ENCODE assay signal across 31 cellular contexts in the genomic region with DNA sequence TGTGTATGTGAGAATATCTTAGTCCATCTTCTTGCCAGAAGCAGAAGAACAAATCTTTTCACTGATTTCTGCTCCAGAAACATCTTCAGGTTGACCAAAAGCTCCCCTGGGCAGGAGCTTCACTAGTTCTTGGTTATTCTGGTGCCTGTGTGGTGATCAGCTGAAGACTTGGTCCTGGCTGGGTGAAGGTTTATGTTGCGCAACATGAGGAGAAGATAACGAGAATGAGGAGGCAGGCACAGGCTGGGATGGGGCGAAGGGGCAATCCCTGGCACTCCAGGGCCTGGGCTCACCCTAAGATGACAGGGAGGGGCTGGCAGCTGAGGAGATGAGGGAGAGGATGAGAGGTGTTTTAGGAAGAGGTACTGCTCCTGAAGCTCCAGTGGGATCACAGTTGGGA.
DNase-seq lines count a peak whose midpoint lies in the region; ATAC-seq, FAIRE-seq and TF ChIP-seq lines count a peak whose summit lies in the region.
"Had no signal": no experiment of that assay in that cellular context is flagged by ENCODE, and none has a peak within 500 bp of the region (broad histone marks: within the 10 kb centered on the region; RNA-seq: fewer than 3 reads in every experiment).

No MANE protein-coding gene starts in this region.

- H2AK5ac ChIP-seq in IMR-90 (ENCODE audit: low read depth, low read length) (peak overlapping the region; percentile 18; the same call in 1 of the 2 replicates), H1 (ENCODE audit: low read depth, low read length) (no peak overlapping the region; the same call in 1 of the 2 replicates)

- no peak overlapping the region for H2BK120ac ChIP-seq in IMR-90 (ENCODE audit: low read depth, low read length)
- no peak overlapping the region for H2BK120ac ChIP-seq in H1 (replicated peaks; ENCODE audit: low read depth, low read length)

- peaks cover 0 to 5% of the 10 kb centered on the region in 2 donors for H3K9me3 Mint-ChIP-seq in activated naive CD4-positive, alpha-beta T cell treated with anti-CD3 and anti-CD28 coated beads, Interleukin-2, amount 50 U/mL, for 72 hours
- H3K9me3 Mint-ChIP-seq: H9, memory B cell, neural progenitor cell had no signal

- no peak overlapping the region for H2BK15ac ChIP-seq in IMR-90 (ENCODE audit: low read depth, low read length)
- H2BK15ac ChIP-seq in H1 (ENCODE audit: low read length) = no peak overlapping the region

- H2AFZ ChIP-seq in IMR-90 (replicated peaks; ENCODE audit: low read length, poor library complexity) (no peak overlapping the region), H1 (ENCODE audit: low read length) (no peak overlapping the region), SK-N-SH (ENCODE audit: low read depth) (no peak overlapping the region)
- H2AFZ ChIP-seq: neural progenitor cell had no signal

- no peaks in the 10 kb centered on the region for H3F3A ChIP-seq in SK-N-SH (replicated peaks; ENCODE audit: insufficient read depth)

- no peak overlapping the region for H4K8ac ChIP-seq in IMR-90 (ENCODE audit: low read depth in 2 of 2, low read length in 2 of 2)
- no peak overlapping the region for H4K8ac ChIP-seq in H1 (ENCODE audit: extremely low read depth, insufficient read depth, low read length)

- no peak overlapping the region for H3K9ac ChIP-seq in IMR-90 (ENCODE audit: low read depth, low read length)
- no peak overlapping the region for H3K9ac ChIP-seq in H1 (replicated peaks in 1 of 4; ENCODE audit: extremely low read depth in 1 of 4, low read depth in 3 of 4, low read length in 3 of 4)
- no peak overlapping the region for H3K9ac ChIP-seq in SK-N-SH
- H3K9ac ChIP-seq: KMS-11, neural progenitor cell had no signal

- no TSS peak for BruUV-seq in IMR-90 (replicated peaks; lab: Mats Ljungman, UMichigan)

- no peaks in the 10 kb centered on the region for H3K27me3 ChIP-seq in IMR-90 (ENCODE audit: control insufficient read depth, insufficient read depth, low read length)
- 0 out of 7 replicates have a peak, but pooled peaks cover 0 to 2% (median 0%) of the 10 kb centered on the region in 4 experiments for H3K27me3 ChIP-seq in H1 (replicated peaks in 1 of 4; ENCODE audit: control insufficient read depth in 3 of 4, extremely low read depth in 1 of 4, insufficient read depth in 3 of 4, low read length in 3 of 4)
- no peaks in the 10 kb centered on the region for H3K27me3 ChIP-seq in thymus (ENCODE audit: control insufficient read depth, insufficient read depth)
- H3K27me3 ChIP-seq in ovary = no peaks in the 10 kb centered on the region
- H3K27me3 ChIP-seq in SK-N-SH (ENCODE audit: insufficient read depth) = no peaks in the 10 kb centered on the region
- H3K27me3 ChIP-seq: left lung, neural progenitor cell, tibial nerve had no signal

- peak overlapping the region; percentile 73 to 77 for H3K27ac Mint-ChIP-seq in activated naive CD4-positive, alpha-beta T cell treated with anti-CD3 and anti-CD28 coated beads, Interleukin-2, amount 50 U/mL, for 72 hours
- H3K27ac Mint-ChIP-seq: memory B cell, neural progenitor cell had no signal

- WGBS in IMR-90 (ENCODE audit: extremely low coverage in 2 of 2, insufficient read length in 1 of 2), 2 experiments = 84% methylated on average over 3 of the region's 3 CpGs; no CpG with 5 or more reads in 1 of the 2 experiments
- 86% methylated on average over 3 of the region's 3 CpGs; no CpG with 5 or more reads in 1 of the 2 experiments for WGBS in H1 (ENCODE audit: extremely low coverage in 1 of 2, insufficient coverage in 1 of 2, insufficient read length in 1 of 2, insufficient replicate concordance in 2 of 2, low coverage in 1 of 2, low lambda C conversion rate in 2 of 2, missing lambda C conversion rate in 1 of 2), 2 experiments
- WGBS in thymus = 97% methylated on average over 3 of the region's 3 CpGs
- 91 to 97% (median 95%) methylated on average over 3 of the region's 3 CpGs for WGBS in ovary, 3 donors
- WGBS in SK-N-SH (ENCODE audit: low lambda C conversion rate) = 96% methylated on average over 3 of the region's 3 CpGs

- no peak for FAIRE-seq in H1 (lab: Jason Lieb, UNC)
- FAIRE-seq: D721Med, HTR-8/SVneo had no signal

- CTCF ChIA-PET in IMR-90 (lab: Yijun Ruan, JAX) (no interaction called here), H1 (lab: Charles Lee; ENCODE audit: partially characterized antibody) (interaction anchor here (0.6 to 1.5 kb wide), 5 partner anchors 20 to 379 kb away, joined by 3 to 4 read pairs (median 3); no protein-coding TSS in a partner anchor), SK-N-SH (lab: Yijun Ruan, JAX) (interaction anchor here (1.2 kb wide), 1 partner anchor 74 kb away, joined by 3 read pairs; no protein-coding TSS in a partner anchor)

- H3K36me3 Mint-ChIP-seq in activated naive CD4-positive, alpha-beta T cell treated with anti-CD3 and anti-CD28 coated beads, Interleukin-2, amount 50 U/mL, for 72 hours = peaks cover 0 to 14% of the 10 kb centered on the region in 2 donors
- H3K36me3 Mint-ChIP-seq: neural progenitor cell had no signal

- no peak overlapping the region for H3K23ac ChIP-seq in IMR-90 (ENCODE audit: low read depth, low read length)
- no peak overlapping the region for H3K23ac ChIP-seq in H1 (ENCODE audit: insufficient read length)

- ATAC-seq in activated naive CD4-positive, alpha-beta T cell treated with anti-CD3 and anti-CD28 coated beads, Interleukin-2, amount 50 U/mL, for 72 hours = no peak
- no peak for ATAC-seq in IMR-90 (ENCODE audit: low read depth)
- ATAC-seq: left lung, Panc1, right cardiac atrium had no signal

- no peak overlapping the region for H3K18ac ChIP-seq in IMR-90 (ENCODE audit: low read depth, low read length)
- H3K18ac ChIP-seq in H1 (ENCODE audit: extremely low read depth, low read length) = no peak overlapping the region

- H4K20me1 ChIP-seq in IMR-90 (ENCODE audit: insufficient read depth, low read length) (no peaks in the 10 kb centered on the region), H1 (replicated peaks in 1 of 2; ENCODE audit: control insufficient read depth in 1 of 2, insufficient read depth in 2 of 2, low read length in 2 of 2) (no peaks in the 10 kb centered on the region), SK-N-SH (ENCODE audit: insufficient read depth) (no peaks in the 10 kb centered on the region)

- H3K4me3 ChIP-seq in IMR-90 (ENCODE audit: insufficient read depth, low read depth, low read length) = no peak overlapping the region
- no peak overlapping the region for H3K4me3 ChIP-seq in H1 (ENCODE audit: extremely low read depth in 1 of 4, insufficient read depth in 2 of 4, low read depth in 3 of 4, low read length in 4 of 4)
- no peak overlapping the region for H3K4me3 ChIP-seq in thymus (ENCODE audit: low read length)
- H3K4me3 ChIP-seq in ovary = no peak overlapping the region
- no peak overlapping the region for H3K4me3 ChIP-seq in SK-N-SH (ENCODE audit: low read depth in 2 of 2, low read length in 1 of 2)
- H3K4me3 ChIP-seq: left lung, neural progenitor cell, tibial nerve had no signal

- intact Hi-C loops in IMR-90 (cut with micrococcal nuclease) = no loop called here
- intact Hi-C loops in ovary (cut with DNase I) = no loop called here

- H4K5ac ChIP-seq in IMR-90 (ENCODE audit: low read depth, low read length) (no peak overlapping the region), H1 (ENCODE audit: insufficient read length, low read depth, low read length) (no peak overlapping the region)

- H3K79me1 ChIP-seq in IMR-90 (ENCODE audit: low read depth in 1 of 2, low read length in 2 of 2) = no peaks in the 10 kb centered on the region
- H3K79me1 ChIP-seq in H1 (ENCODE audit: low read depth, low read length) = no peaks in the 10 kb centered on the region

- H3K23me2 ChIP-seq in H1 (ENCODE audit: low read depth, low read length) = no peaks in the 10 kb centered on the region

- H3K14ac ChIP-seq in IMR-90 (replicated peaks; ENCODE audit: low read depth, low read length) = no peak overlapping the region
- H3K14ac ChIP-seq in H1 (ENCODE audit: insufficient read length) = no peak overlapping the region

- no peaks in the 10 kb centered on the region for H3K9me2 ChIP-seq in SK-N-SH

- no peak for TF ChIP-seq EP300 in H1 (IDR thresholded peaks at IDR 0.05; ENCODE audit: borderline replicate concordance in 1 of 2, low read depth in 2 of 2, low read length in 2 of 2)
- no peak for TF ChIP-seq EP300 in ovary (IDR thresholded peaks at IDR 0.05)
- TF ChIP-seq EP300 in SK-N-SH (IDR thresholded peaks at IDR 0.05; ENCODE audit: borderline replicate concordance in 1 of 2, low read depth in 1 of 2, low read length in 1 of 2) = no peak

- H3K4me2 ChIP-seq in IMR-90 (ENCODE audit: low read depth, low read length) (no peak overlapping the region), H1 (ENCODE audit: insufficient read depth in 1 of 2, low read depth in 2 of 2, low read length in 2 of 2) (no peak overlapping the region), SK-N-SH (no peak overlapping the region)
- H3K4me2 ChIP-seq: KMS-11, neural progenitor cell had no signal

- TF ChIP-seq POLR2A in IMR-90 (IDR thresholded peaks at IDR 0.05; ENCODE audit: low read depth, low read length) (no peak), H1 (IDR thresholded peaks at IDR 0.05; ENCODE audit: control extremely low read depth in 1 of 2, low read depth in 2 of 2, low read length in 2 of 2) (no peak), ovary (IDR thresholded peaks at IDR 0.05) (no peak)

- H3K79me2 ChIP-seq in H1 (ENCODE audit: control insufficient read depth in 1 of 2, insufficient read depth in 2 of 2, low read length in 2 of 2) = no peaks in the 10 kb centered on the region
- H3K79me2 ChIP-seq in SK-N-SH (ENCODE audit: insufficient read depth) = no peaks in the 10 kb centered on the region

- no peak overlapping the region for H3K56ac ChIP-seq in IMR-90 (ENCODE audit: extremely low read depth, insufficient read depth, low read length)
- no peak overlapping the region for H3K56ac ChIP-seq in H1 (replicated peaks; ENCODE audit: insufficient read length, low read depth, low read length)

- H3K4ac ChIP-seq in IMR-90 (ENCODE audit: low read depth, low read length) (no peak overlapping the region), H1 (replicated peaks; ENCODE audit: insufficient read length, low read depth, low read length) (no peak overlapping the region)

- dilution Hi-C loops in IMR-90 (cut with HindIII; ENCODE audit: low sequenced_read_pairs, unreplicated experiment) = no loop called here

- H2BK20ac ChIP-seq in IMR-90 (ENCODE audit: low read depth, low read length) (no peak overlapping the region), H1 (ENCODE audit: low read length) (no peak overlapping the region)

- H3K4me1 ChIP-seq in IMR-90 (ENCODE audit: control insufficient read depth, insufficient read depth, low read length) (peaks cover 15% of the 10 kb centered on the region), H1 (replicated peaks in 1 of 4; ENCODE audit: control insufficient read depth in 3 of 4, insufficient read depth in 4 of 4, low read length in 3 of 4) (peaks cover 0 to 3% (median 1%) of the 10 kb centered on the region in 4 experiments; a peak in 3 of 7 replicates), thymus (ENCODE audit: control insufficient read depth, insufficient read depth, low read length) (peaks cover 50% of the 10 kb centered on the region), ovary (ENCODE audit: insufficient read depth) (no peaks in the 10 kb centered on the region), SK-N-SH (ENCODE audit: control insufficient read depth in 1 of 2, insufficient read depth in 2 of 2, low read depth in 1 of 2, low read length in 1 of 2) (peaks cover 0 to 5% of the 10 kb centered on the region in 2 experiments; a peak in 1 of 4 replicates)

- H3K27ac ChIP-seq in IMR-90 (ENCODE audit: insufficient read depth, low read length) (no peak overlapping the region), H1 (ENCODE audit: low read depth, low read length) (no peak overlapping the region), thymus (ENCODE audit: low read depth) (peak overlapping the region; percentile 55), ovary (no peak overlapping the region), SK-N-SH (ENCODE audit: low read depth in 2 of 2, low read length in 1 of 2) (no peak overlapping the region)
- H3K27ac ChIP-seq: C4-2B, KMS-11, left lung, neural progenitor cell, tibial nerve, WERI-Rb-1 had no signal

- no peak for DNase-seq in activated naive CD4-positive, alpha-beta T cell treated with anti-CD3 and anti-CD28 coated beads, Interleukin-2, amount 50 U/mL, for 72 hours (ENCODE audit: low spot score in 2 of 2)
- DNase-seq in activated naive CD4-positive, alpha-beta T cell treated with Interleukin-2 at 50 U/mL for 16 hours = no peak
- DNase-seq in IMR-90 (no peak), H1 (ENCODE audit: low read depth in 1 of 2, low spot score in 2 of 2) (no peak), ovary (no peak), NAMALWA (ENCODE audit: low spot score) (no peak), SK-N-SH (no peak)
- DNase-seq: activated CD4-positive, alpha-beta T cell treated with anti-CD3 and anti-CD28 coated beads, Interleukin-2, amount 50 U/mL, for 1 hour; activated gamma-delta T cell; cortex of kidney; DND-41; GF-D8; H9; MM.1S; NCI-H1417; NCI-H2081 treated with DMSO at 0.1 percent for 48 hours; NCI-H345; NCI-H69; right cardiac atrium; SHP77; WERI-Rb-1 had no signal

- TF ChIP-seq CTCF in IMR-90 (conservative IDR thresholded peaks at IDR 0.05; ENCODE audit: low read depth, low read length) (no peak), H1 (IDR thresholded peaks at IDR 0.05; ENCODE audit: control extremely low read depth in 1 of 3, insufficient read depth in 1 of 3, low read depth in 1 of 3, low read length in 3 of 3) (no peak), ovary (IDR thresholded peaks at IDR 0.05) (no peak), SK-N-SH (IDR thresholded peaks at IDR 0.05) (no peak)

- peaks cover 6% of the 10 kb centered on the region for H3K9me1 ChIP-seq in IMR-90 (ENCODE audit: insufficient read depth, low read length)

- in situ Hi-C loops in IMR-90 (cut with MboI; ENCODE audit: low sequenced_read_pairs) = no loop called here

- H2AK9ac ChIP-seq in IMR-90 (replicated peaks; ENCODE audit: low read depth, low read length, poor library complexity) = no peak overlapping the region

- TF ChIP-seq RAD21 in IMR-90 (IDR thresholded peaks at IDR 0.05; ENCODE audit: low read length) (no peak), H1 (IDR thresholded peaks at IDR 0.05 in 1 of 2, conservative IDR thresholded peaks at IDR 0.05 in 1 of 2; ENCODE audit: low read depth in 2 of 2, low read length in 2 of 2) (no peak), SK-N-SH (IDR thresholded peaks at IDR 0.05; ENCODE audit: low read length) (no peak)

- H2BK12ac ChIP-seq in H1 (ENCODE audit: low read depth, low read length) = no peak overlapping the region

- no peak overlapping the region for H2BK5ac ChIP-seq in IMR-90 (ENCODE audit: low read depth, low read length, poor library complexity, severe bottlenecking)
- no peak overlapping the region; the same call in 1 of the 2 replicates for H2BK5ac ChIP-seq in H1 (ENCODE audit: low read depth, low read length)

- H3K36me3 ChIP-seq in IMR-90 (ENCODE audit: control insufficient read depth, insufficient read depth, low read length) (no peaks in the 10 kb centered on the region), H1 (ENCODE audit: control insufficient read depth in 2 of 4, insufficient read depth in 4 of 4, low read length in 3 of 4) (no peaks in the 10 kb centered on the region), thymus (ENCODE audit: control insufficient read depth, insufficient read depth) (no peaks in the 10 kb centered on the region), ovary (no peaks in the 10 kb centered on the region), SK-N-SH (replicated peaks in 1 of 2; ENCODE audit: control insufficient read depth in 1 of 2, insufficient read depth in 2 of 2, low read length in 1 of 2) (no peaks in the 10 kb centered on the region)
- H3K36me3 ChIP-seq: neural progenitor cell, WERI-Rb-1 had no signal

- H4K91ac ChIP-seq in IMR-90 (ENCODE audit: insufficient read depth, low read depth, low read length) = no peak overlapping the region
- peak overlapping the region; percentile 25 for H4K91ac ChIP-seq in H1 (replicated peaks; ENCODE audit: insufficient read length, low read length)

- H3K9me3 ChIP-seq in IMR-90 (ENCODE audit: control insufficient read depth, insufficient read depth, low read length) (no peaks in the 10 kb centered on the region), H1 (ENCODE audit: insufficient read depth in 2 of 2, low read depth in 1 of 2, low read length in 1 of 2) (no peaks in the 10 kb centered on the region), thymus (ENCODE audit: control insufficient read depth) (no peaks in the 10 kb centered on the region), ovary (no peaks in the 10 kb centered on the region), SK-N-SH (no peaks in the 10 kb centered on the region)
- H3K9me3 ChIP-seq: left lung, tibial nerve had no signal

- POLR2A ChIA-PET in IMR-90 (lab: Charles Lee; ENCODE audit: unreplicated experiment) = no interaction called here
- POLR2A ChIA-PET in H1 (lab: Charles Lee; ENCODE audit: partially characterized antibody) = no interaction called here
- POLR2A ChIA-PET in SK-N-SH (lab: Yijun Ruan, JAX) = no interaction called here
